33 cellular contexts compared by ENCODE assay signal in the genomic region with DNA sequence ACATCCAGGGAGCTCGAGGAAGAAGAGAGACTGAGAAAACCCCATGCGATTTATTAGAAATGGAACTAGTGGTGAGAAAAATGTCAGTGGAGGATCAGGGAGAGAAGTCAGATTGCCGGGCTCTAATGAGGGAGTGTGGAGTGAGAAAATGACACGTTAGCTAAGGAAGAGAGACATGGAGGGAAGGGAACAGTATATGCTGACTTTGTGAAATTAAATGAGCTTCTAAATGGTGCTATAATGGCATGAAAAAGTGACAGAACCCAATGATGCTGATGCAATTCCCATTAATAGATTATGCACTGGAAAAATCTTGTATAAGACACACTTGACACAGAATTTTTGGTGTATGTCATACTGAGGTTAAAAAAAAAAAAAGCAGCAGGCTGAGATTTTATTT.
"Had no signal": no experiment of that assay in that cellular context is flagged by ENCODE, and none has a peak within 500 bp of the region (broad histone marks: within the 10 kb centered on the region; RNA-seq: fewer than 3 reads in every experiment).

No MANE protein-coding gene starts in this region.

- H3K9me3 ChIP-seq: body of pancreas, colonic mucosa had no signal

- H3K27me3 ChIP-seq: body of pancreas, colonic mucosa had no signal

- FAIRE-seq: endometrium, frontal cortex had no signal

- H3K27ac ChIP-seq: body of pancreas, cardiac muscle cell, colonic mucosa, WERI-Rb-1 had no signal

- ATAC-seq: activated CD4-positive, CD25-positive, alpha-beta regulatory T cell treated with anti-CD3 and anti-CD28 coated beads, Interleukin-2, amount 50 U/mL, for 24 hours; activated CD8-positive, alpha-beta memory T cell treated with anti-CD3 and anti-CD28 coated beads, Interleukin-2, amount 10 ng/mL, durations not matched to agents 7 days and 5 days; activated CD8-positive, alpha-beta T cell treated with anti-CD3 and anti-CD28 coated beads for 36 hours; activated T-cell treated with anti-CD3 and anti-CD28 coated beads, Interleukin-2, amount 50 U/mL, for 72 hours; body of pancreas; esophagus mucosa; T-cell; T-helper 17 cell had no signal

- H3K36me3 ChIP-seq: cardiac muscle cell, colonic mucosa, WERI-Rb-1 had no signal

- H3K9me3 Mint-ChIP-seq: activated B cell treated with CpG ODN at 0.5 μM for 24 hours; activated CD8-positive, alpha-beta T cell treated with anti-CD3 and anti-CD28 coated beads for 36 hours; activated T-cell treated with anti-CD3 and anti-CD28 coated beads, Interleukin-2, amount 50 U/mL, for 24 hours; activated T-cell treated with anti-CD3 and anti-CD28 coated beads, Interleukin-2, amount 50 U/mL, for 72 hours; T-cell; T-helper 2 cell treated with Interferon-gamma antibody and Interleukin-4, amounts not matched to agents 5 μg/mL and 100 μg/mL, for 36 hours had no signal

- H3K4me3 ChIP-seq: body of pancreas, cardiac muscle cell, colonic mucosa had no signal

- H3K27ac Mint-ChIP-seq: activated B cell treated with CpG ODN at 0.5 μM for 24 hours; activated CD8-positive, alpha-beta memory T cell treated with anti-CD3 and anti-CD28 coated beads, Interleukin-2, amount 10 ng/mL, durations not matched to agents 7 days and 5 days; activated CD8-positive, alpha-beta T cell treated with anti-CD3 and anti-CD28 coated beads for 36 hours; activated naive CD8-positive, alpha-beta T cell; activated T-cell treated with anti-CD3 and anti-CD28 coated beads, Interleukin-2, amount 50 U/mL, for 24 hours; activated T-cell treated with anti-CD3 and anti-CD28 coated beads, Interleukin-2, amount 50 U/mL, for 72 hours; T-cell; T-helper 17 cell; T-helper 2 cell treated with Interferon-gamma antibody and Interleukin-4, amounts not matched to agents 5 μg/mL and 100 μg/mL, for 36 hours had no signal

- DNase-seq: activated B cell treated with CpG ODN at 0.5 μM for 24 hours; activated CD4-positive, alpha-beta T cell treated with anti-CD3 and anti-CD28 coated beads for 48 hours; activated CD4-positive, alpha-beta T cell treated with anti-CD3 and anti-CD28 coated beads, Interleukin-2, amount 50 U/mL, for 1 hour; activated CD4-positive, alpha-beta T cell treated with anti-CD3 and anti-CD28 coated beads, Interleukin-2, amount 50 U/mL, for 48 hours; activated CD8-positive, alpha-beta memory T cell treated with anti-CD3 and anti-CD28 coated beads, Interleukin-2, amount 10 ng/mL, durations not matched to agents 7 days and 5 days; activated CD8-positive, alpha-beta memory T cell treated with anti-CD3 and anti-CD28 coated beads, Interleukin-2, amount 50 U/mL, for 4 hours; activated CD8-positive, alpha-beta T cell treated with anti-CD3 and anti-CD28 coated beads for 36 hours; activated gamma-delta T cell; activated naive CD4-positive, alpha-beta T cell treated with anti-CD3 and anti-CD28 coated beads, Interleukin-2, amount 50 U/mL, for 16 hours; activated naive CD4-positive, alpha-beta T cell treated with Interleukin-2 at 50 U/mL for 16 hours; activated T-cell treated with anti-CD3 and anti-CD28 coated beads for 4 hours; activated T-cell treated with anti-CD3 and anti-CD28 coated beads, Interleukin-2, amount 50 U/mL, for 24 hours; activated T-cell treated with anti-CD3 and anti-CD28 coated beads, Interleukin-2, amount 50 U/mL, for 72 hours; amniotic stem cell; anterior cingulate cortex; body of pancreas; central memory CD4-positive, alpha-beta T cell; cerebellar nuclear complex; colonic mucosa; effector CD8-positive, alpha-beta T cell; foreskin fibroblast; head of caudate nucleus; T-cell; T-helper 17 cell; T1000; WERI-Rb-1 had no signal

- H3K36me3 Mint-ChIP-seq: activated CD8-positive, alpha-beta memory T cell treated with anti-CD3 and anti-CD28 coated beads, Interleukin-2, amount 10 ng/mL, durations not matched to agents 7 days and 5 days; activated naive CD8-positive, alpha-beta T cell; T-cell had no signal

- H3K4me3 Mint-ChIP-seq: activated B cell treated with CpG ODN at 0.5 μM for 24 hours; activated CD8-positive, alpha-beta memory T cell treated with anti-CD3 and anti-CD28 coated beads, Interleukin-2, amount 10 ng/mL, durations not matched to agents 7 days and 5 days; activated CD8-positive, alpha-beta T cell treated with anti-CD3 and anti-CD28 coated beads for 36 hours; activated naive CD8-positive, alpha-beta T cell; activated T-cell treated with anti-CD3 and anti-CD28 coated beads, Interleukin-2, amount 50 U/mL, for 24 hours; activated T-cell treated with anti-CD3 and anti-CD28 coated beads, Interleukin-2, amount 50 U/mL, for 72 hours; T-cell; T-helper 17 cell; T-helper 2 cell treated with Interferon-gamma antibody and Interleukin-4, amounts not matched to agents 5 μg/mL and 100 μg/mL, for 36 hours had no signal
